In genomic region chr2:64831977-64832328, GRCh38 we compare ENCODE assay signal across 11 cellular contexts.
A peak's percentile ranks its signal among the peaks of the same experiment; 100 is the strongest.
DNase-seq lines count a peak whose midpoint lies in the region; ATAC-seq, FAIRE-seq and TF ChIP-seq lines count a peak whose summit lies in the region.
"Had no signal": no experiment of that assay in that cellular context is flagged by ENCODE, and none has a peak within 500 bp of the region (broad histone marks: within the 10 kb centered on the region; RNA-seq: fewer than 3 reads in every experiment).

No MANE protein-coding gene starts in this region.

- H3K4me1 ChIP-seq in ascending aorta, result peaks cover 3 to 6% of the 10 kb centered on the region in 2 donors

- no peaks in the 10 kb centered on the region for H3K36me3 ChIP-seq in ascending aorta

- H3K27me3 ChIP-seq in ascending aorta, result no peaks in the 10 kb centered on the region

- H3K4me3 Mint-ChIP-seq in stimulated activated naive CD8-positive, alpha-beta T cell treated with anti-CD3 and anti-CD28 coated beads, Interleukin-15, Interleukin-2, amounts not matched to agents 100 ng/mL and 50 ng/mL, for 24 hours, result no peak overlapping the region
- no peak overlapping the region for H3K4me3 Mint-ChIP-seq in stimulated activated naive CD8-positive, alpha-beta T cell treated with anti-CD3 and anti-CD28 coated beads, Interleukin-15, amount 100 ng/mL, for 72 hours
- H3K4me3 Mint-ChIP-seq in natural killer cell, result no peak overlapping the region

- H3K9me3 Mint-ChIP-seq in stimulated activated naive CD8-positive, alpha-beta T cell treated with anti-CD3 and anti-CD28 coated beads, Interleukin-15, Interleukin-2, amounts not matched to agents 100 ng/mL and 50 ng/mL, for 24 hours, result peaks cover 4% of the 10 kb centered on the region
- H3K9me3 Mint-ChIP-seq in stimulated activated naive CD8-positive, alpha-beta T cell treated with anti-CD3 and anti-CD28 coated beads, Interleukin-15, amount 100 ng/mL, for 72 hours, result peaks cover 6 to 7% of the 10 kb centered on the region in 2 donors
- no peaks in the 10 kb centered on the region for H3K9me3 Mint-ChIP-seq in natural killer cell

- H3K4me3 ChIP-seq in ascending aorta, result no peak overlapping the region

- TF ChIP-seq CTCF in ascending aorta (IDR thresholded peaks at IDR 0.05), result no peak
- peak; percentile 43 for TF ChIP-seq CTCF in natural killer cell (IDR thresholded peaks at IDR 0.05)

- no peaks in the 10 kb centered on the region for H3K9me3 ChIP-seq in ascending aorta

- intact Hi-C loops in ascending aorta (cut with DNase I) (no loop called here), natural killer cell (cut with micrococcal nuclease) (loop anchor here (1.0 to 5.0 kb wide), 4 partner anchors 81 to 245 kb away; no protein-coding TSS in a partner anchor)

- peaks cover 28% of the 10 kb centered on the region for H3K4me1 Mint-ChIP-seq in stimulated activated naive CD8-positive, alpha-beta T cell treated with anti-CD3 and anti-CD28 coated beads, Interleukin-15, Interleukin-2, amounts not matched to agents 100 ng/mL and 50 ng/mL, for 24 hours (ENCODE audit: low read depth)
- peaks cover 12% of the 10 kb centered on the region for H3K4me1 Mint-ChIP-seq in stimulated activated naive CD8-positive, alpha-beta T cell treated with anti-CD3 and anti-CD28 coated beads, Interleukin-15, amount 100 ng/mL, for 72 hours
- no peaks in the 10 kb centered on the region for H3K4me1 Mint-ChIP-seq in natural killer cell

- no peak for DNase-seq in stimulated activated naive CD8-positive, alpha-beta T cell treated with anti-CD3 and anti-CD28 coated beads, Interleukin-15, amount 100 ng/mL, for 72 hours
- no peak for DNase-seq in ascending aorta (ENCODE audit: low spot score in 2 of 2)
- DNase-seq in natural killer cell, result no peak
- no peak for DNase-seq in activated CD4-positive, CD25-positive, alpha-beta regulatory T cell (lab: John Stamatoyannopoulos, UW)
- DNase-seq in RCC 7860 (ENCODE audit: low spot score), result no peak
- DNase-seq in germinal center (ENCODE audit: low spot score), result no peak
- no peak for DNase-seq in ecto neural progenitor cell (ENCODE audit: low spot score)
- DNase-seq: cerebellar nuclear complex, NCI-H2171 had no signal

- ATAC-seq in stimulated activated naive CD8-positive, alpha-beta T cell treated with anti-CD3 and anti-CD28 coated beads, Interleukin-15, amount 100 ng/mL, for 72 hours, result no peak
- ATAC-seq in natural killer cell, result no peak

- no peak for FAIRE-seq in RCC 7860 (lab: Jason Lieb, UNC)

- peak overlapping the region; percentile 62 to 74 for H3K27ac ChIP-seq in ascending aorta

- no peaks in the 10 kb centered on the region for H3K36me3 Mint-ChIP-seq in stimulated activated naive CD8-positive, alpha-beta T cell treated with anti-CD3 and anti-CD28 coated beads, Interleukin-15, Interleukin-2, amounts not matched to agents 100 ng/mL and 50 ng/mL, for 24 hours (ENCODE audit: low read depth)
- no peaks in the 10 kb centered on the region for H3K36me3 Mint-ChIP-seq in natural killer cell
- H3K36me3 Mint-ChIP-seq: naive B cell had no signal

- H3K27me3 Mint-ChIP-seq in stimulated activated naive CD8-positive, alpha-beta T cell treated with anti-CD3 and anti-CD28 coated beads, Interleukin-15, Interleukin-2, amounts not matched to agents 100 ng/mL and 50 ng/mL, for 24 hours, result no peaks in the 10 kb centered on the region
- peaks cover 10% of the 10 kb centered on the region for H3K27me3 Mint-ChIP-seq in stimulated activated naive CD8-positive, alpha-beta T cell treated with anti-CD3 and anti-CD28 coated beads, Interleukin-15, amount 100 ng/mL, for 72 hours
- H3K27me3 Mint-ChIP-seq in natural killer cell (ENCODE audit: low read depth in 2 of 2), result peaks cover 8 to 14% of the 10 kb centered on the region in 2 donors
- H3K27me3 Mint-ChIP-seq: naive B cell had no signal

- H3K27ac Mint-ChIP-seq in stimulated activated naive CD8-positive, alpha-beta T cell treated with anti-CD3 and anti-CD28 coated beads, Interleukin-15, Interleukin-2, amounts not matched to agents 100 ng/mL and 50 ng/mL, for 24 hours, result peak overlapping the region; percentile 86
- no peak overlapping the region for H3K27ac Mint-ChIP-seq in stimulated activated naive CD8-positive, alpha-beta T cell treated with anti-CD3 and anti-CD28 coated beads, Interleukin-15, amount 100 ng/mL, for 72 hours
- no peak overlapping the region for H3K27ac Mint-ChIP-seq in natural killer cell
